12 cellular contexts compared by ENCODE assay signal in the genomic region with DNA sequence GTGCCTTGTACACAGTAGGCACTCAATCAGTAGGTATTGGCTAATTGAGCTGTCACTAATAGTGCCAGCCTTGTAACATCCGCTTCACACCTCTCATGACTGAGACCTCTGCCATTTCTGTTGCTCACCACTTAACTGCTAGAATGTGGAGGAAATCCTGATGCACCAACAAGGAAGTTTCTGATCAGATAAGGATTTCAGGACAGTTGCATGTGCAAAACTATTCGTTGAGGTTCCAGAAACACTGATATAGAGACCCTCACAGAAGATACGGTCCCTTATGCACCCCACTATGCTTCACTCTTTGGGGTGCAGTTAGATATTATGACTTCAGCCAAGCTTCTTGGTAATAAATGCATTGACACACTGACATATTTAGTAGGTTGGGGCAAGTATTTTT. TPM values are rescaled to one million over a fixed set of nuclear protein-coding genes. Genes with fewer than 3 reads are reported as not detected.
"Had no signal": no experiment of that assay in that cellular context is flagged by ENCODE, and none has a peak within 500 bp of the region (broad histone marks: within the 10 kb centered on the region; RNA-seq: fewer than 3 reads in every experiment).

No MANE protein-coding gene starts in this region.

- H3K4me2 ChIP-seq: GM23338 had no signal

- ATAC-seq: GM23338, HCT116 had no signal

- H3K27ac ChIP-seq: GM23248 had no signal

- H2AFZ ChIP-seq: GM23248, GM23338 had no signal

- H3K4me3 ChIP-seq: GM23248, GM23338, HAP-1 had no signal

- H3K9ac ChIP-seq: GM23248 had no signal

- FAIRE-seq: H1, H54 had no signal

- H3K4me1 ChIP-seq: HAP-1 had no signal

- H3K9me3 ChIP-seq: HAP-1 had no signal

- DNase-seq: GM23248, GOT3, H7, H9, HCEC 1CT, HFFc6 had no signal

RNA-seq across cellular contexts. Expression of gene HAND1, which starts 21.5 kb away (rescaled TPM):
- total RNA-seq: GM23248, GM23338, H1, H4, H7, H9, HFFc6 had no signal
- polyA plus RNA-seq: GM23248, GM23338 had no signal
